ENCODE assay signal across 1 cellular context in the genomic region with DNA sequence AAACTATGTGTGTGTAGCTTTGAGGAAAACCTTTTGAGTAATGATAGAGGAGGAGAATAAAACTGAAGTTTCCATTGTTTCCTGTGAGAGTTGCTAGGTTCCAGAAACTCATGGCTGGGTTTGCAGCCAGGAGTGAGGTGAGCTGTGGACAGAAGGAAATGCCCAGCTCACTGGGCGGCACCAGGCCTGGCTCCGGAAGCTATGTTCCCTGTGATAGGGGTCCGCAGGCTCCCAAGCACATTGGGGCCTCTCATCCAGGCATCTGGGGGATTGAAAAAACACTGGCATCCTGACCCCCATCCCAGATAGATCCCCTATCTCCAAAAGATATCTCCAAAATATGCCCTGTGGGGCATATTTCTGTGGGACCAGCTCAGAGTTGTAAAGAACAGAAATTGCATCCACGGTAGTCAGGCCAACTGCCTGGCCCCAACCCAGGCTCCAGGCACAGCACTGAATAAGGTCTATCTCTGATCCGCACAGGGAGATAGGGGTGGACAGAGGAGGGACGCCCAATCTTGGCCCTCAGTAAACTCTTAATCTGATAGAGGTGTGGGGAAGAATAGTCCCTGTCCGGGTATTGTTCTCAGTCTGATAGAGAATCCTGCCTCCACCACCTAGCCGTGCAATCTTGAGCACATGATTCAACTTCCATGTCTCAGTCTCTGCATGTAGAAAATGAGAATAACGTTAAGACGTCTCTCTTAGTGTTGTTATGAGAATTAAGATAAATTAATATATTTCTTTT.
TF ChIP-seq lines count a peak whose summit lies in the region.

No MANE protein-coding gene starts in this region.

TF ChIP-seq in IMR-90, 13 proteins besides CTCF, POLR2A, EP300 and RAD21 (continued from another document):
- TF ChIP-seq, protein P1, sequence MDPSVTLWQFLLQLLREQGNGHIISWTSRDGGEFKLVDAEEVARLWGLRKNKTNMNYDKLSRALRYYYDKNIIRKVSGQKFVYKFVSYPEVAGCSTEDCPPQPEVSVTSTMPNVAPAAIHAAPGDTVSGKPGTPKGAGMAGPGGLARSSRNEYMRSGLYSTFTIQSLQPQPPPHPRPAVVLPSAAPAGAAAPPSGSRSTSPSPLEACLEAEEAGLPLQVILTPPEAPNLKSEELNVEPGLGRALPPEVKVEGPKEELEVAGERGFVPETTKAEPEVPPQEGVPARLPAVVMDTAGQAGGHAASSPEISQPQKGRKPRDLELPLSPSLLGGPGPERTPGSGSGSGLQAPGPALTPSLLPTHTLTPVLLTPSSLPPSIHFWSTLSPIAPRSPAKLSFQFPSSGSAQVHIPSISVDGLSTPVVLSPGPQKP (IDR thresholded peaks at IDR 0.05; ENCODE audit: borderline replicate concordance, low read depth, low read length), result no peak
- TF ChIP-seq RCOR1 (IDR thresholded peaks at IDR 0.05; ENCODE audit: insufficient replicate concordance, low read length) (no peak), FOS (IDR thresholded peaks at IDR 0.05; ENCODE audit: low read depth, low read length) (no peak)
TF ChIP-seq in IMR-90: peak in this region for 0.
